Comparison of ENCODE assay signal across 8 cellular contexts in the genomic region with DNA sequence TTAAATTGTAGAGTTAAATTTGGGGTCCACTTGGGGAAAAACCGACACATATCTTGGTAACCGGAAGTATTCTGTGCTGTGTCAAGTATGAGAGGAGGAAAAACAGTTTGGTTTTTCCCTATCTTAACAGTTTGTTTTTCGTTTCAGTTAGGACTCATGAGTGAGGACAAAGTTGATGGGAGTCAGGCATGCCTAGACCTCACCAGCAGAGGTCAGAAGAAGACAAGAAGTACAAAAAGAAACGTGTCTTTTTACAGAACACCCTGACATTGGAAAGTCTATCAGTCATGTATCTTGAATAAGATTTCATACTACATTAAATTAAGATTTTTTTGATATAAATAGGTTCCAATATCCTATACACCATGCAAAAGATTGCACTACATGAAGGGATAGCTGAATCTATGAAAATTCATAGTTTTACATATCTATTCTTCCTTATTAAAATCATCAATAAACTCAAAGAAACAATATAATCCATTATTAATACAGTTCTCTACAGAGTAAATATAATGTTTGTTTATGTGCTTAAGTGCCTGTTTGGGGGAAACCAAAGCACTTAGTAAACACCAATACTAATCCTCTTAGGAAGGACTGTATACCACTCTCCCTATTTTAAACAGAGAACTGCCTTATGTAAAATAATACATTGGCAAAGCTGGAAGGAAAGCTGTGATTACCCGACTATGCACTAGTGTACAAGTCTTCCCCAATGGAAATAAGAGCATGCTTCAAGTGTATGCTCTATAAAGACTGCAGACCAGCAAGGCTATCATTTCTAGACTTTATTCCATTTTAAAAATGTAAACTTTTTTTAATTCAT.
A peak's percentile ranks its signal among the peaks of the same experiment; 100 is the strongest.
DNase-seq lines count a peak whose midpoint lies in the region; ATAC-seq, FAIRE-seq and TF ChIP-seq lines count a peak whose summit lies in the region.

No MANE protein-coding gene starts in this region.

- H3K27ac Mint-ChIP-seq in activated CD8-positive, alpha-beta T cell treated with anti-CD3 and anti-CD28 coated beads for 36 hours = peak overlapping the region; percentile 6

- CTCF ChIA-PET in activated CD8-positive, alpha-beta T cell treated with anti-CD3 and anti-CD28 coated beads for 36 hours (lab: Charles Lee) = interaction anchor here (0.6 to 5.8 kb wide), 29 partner anchors 8 to 278 kb away, joined by 3 to 137 read pairs (median 4); no protein-coding TSS in a partner anchor

- H3K4me3 Mint-ChIP-seq in activated CD8-positive, alpha-beta T cell treated with anti-CD3 and anti-CD28 coated beads for 36 hours = no peak overlapping the region

- TF ChIP-seq POLR2A in GM12892 (IDR thresholded peaks at IDR 0.05; ENCODE audit: low read depth, low read length) = no peak

- TF ChIP-seq CTCF in activated CD8-positive, alpha-beta T cell treated with anti-CD3 and anti-CD28 coated beads for 36 hours (IDR thresholded peaks at IDR 0.05) = peak; percentile 88
- peak; percentile 93 for TF ChIP-seq CTCF in fibroblast of mammary gland (conservative IDR thresholded peaks at IDR 0.05; ENCODE audit: control insufficient read depth, insufficient read depth, low read depth, low read length)
- TF ChIP-seq CTCF in neutrophil (IDR thresholded peaks at IDR 0.05) = peak; percentile 51

- intact Hi-C loops in activated CD8-positive, alpha-beta T cell treated with anti-CD3 and anti-CD28 coated beads for 36 hours (cut with micrococcal nuclease) = loop anchor here (1.0 to 5.0 kb wide), 4 partner anchors 96 to 242 kb away; a partner anchor contains a TSS

- H3K27ac ChIP-seq in neutrophil = no peak overlapping the region

- peak; percentile 97 for FAIRE-seq in GM12892 (lab: Jason Lieb, UNC)

- peaks cover 20% of the 10 kb centered on the region for H3K4me1 Mint-ChIP-seq in activated CD8-positive, alpha-beta T cell treated with anti-CD3 and anti-CD28 coated beads for 36 hours (ENCODE audit: low read depth)

- no peaks in the 10 kb centered on the region for H3K27me3 Mint-ChIP-seq in activated CD8-positive, alpha-beta T cell treated with anti-CD3 and anti-CD28 coated beads for 36 hours

- ATAC-seq in HG02852 (IDR thresholded peaks at IDR 0.05; ENCODE audit: unreplicated experiment) (peak; percentile 27), HG03520 (IDR thresholded peaks at IDR 0.05; ENCODE audit: unreplicated experiment) (no peak)
- peak; percentile 82 for ATAC-seq in activated CD8-positive, alpha-beta T cell treated with anti-CD3 and anti-CD28 coated beads for 36 hours

- DNase-seq in Ammon's horn (ENCODE audit: low spot score) (peak; percentile 87), GM12892 (ENCODE audit: insufficient read length) (no peak), NCI-H2171 (lab: John Stamatoyannopoulos, UW) (peak; percentile 39), fibroblast of mammary gland (ENCODE audit: low read depth) (peak; percentile 73)
- DNase-seq in activated CD8-positive, alpha-beta T cell treated with anti-CD3 and anti-CD28 coated beads for 36 hours = peak; percentile 71

- H3K27me3 ChIP-seq in neutrophil = no peaks in the 10 kb centered on the region

- H3K36me3 Mint-ChIP-seq in activated CD8-positive, alpha-beta T cell treated with anti-CD3 and anti-CD28 coated beads for 36 hours (ENCODE audit: low read depth) = no peaks in the 10 kb centered on the region

- no peaks in the 10 kb centered on the region for H3K9me3 ChIP-seq in neutrophil

- no peaks in the 10 kb centered on the region for H3K36me3 ChIP-seq in neutrophil

- no peaks in the 10 kb centered on the region for H3K9me3 Mint-ChIP-seq in activated CD8-positive, alpha-beta T cell treated with anti-CD3 and anti-CD28 coated beads for 36 hours

- H3K4me1 ChIP-seq in neutrophil (ENCODE audit: control insufficient read depth in 1 of 2, insufficient read depth in 1 of 2, low read depth in 1 of 2, low read length in 1 of 2) = no peaks in the 10 kb centered on the region

- POLR2A ChIA-PET in activated CD8-positive, alpha-beta T cell treated with anti-CD3 and anti-CD28 coated beads for 36 hours (lab: Charles Lee) = interaction anchor here (0.7 to 1.6 kb wide), 3 partner anchors 227 to 309 kb away, joined by 3 to 4 read pairs (median 3); no protein-coding TSS in a partner anchor

- H3K4me3 ChIP-seq in fibroblast of mammary gland (ENCODE audit: control insufficient read depth, low read depth, low read length) (no peak overlapping the region), neutrophil (ENCODE audit: low read depth in 1 of 2, low read length in 1 of 2) (no peak overlapping the region)
